8 cellular contexts compared by ENCODE assay signal in genomic region chr1:206544562-206545257, GRCh38. TPM values are rescaled to one million over a fixed set of nuclear protein-coding genes. Genes with fewer than 3 reads are reported as not detected.
A peak's percentile ranks its signal among the peaks of the same experiment; 100 is the strongest.
DNase-seq lines count a peak whose midpoint lies in the region; ATAC-seq and TF ChIP-seq lines count a peak whose summit lies in the region.

No MANE protein-coding gene starts in this region.

- peaks cover 6% of the 10 kb centered on the region for H3K4me1 ChIP-seq in mucosa of descending colon (ENCODE audit: low read depth)

- POLR2A ChIA-PET in activated CD8-positive, alpha-beta T cell treated with anti-CD3 and anti-CD28 coated beads, Interleukin-2, amount 10 ng/mL, durations not matched to agents 7 days and 5 days (lab: Charles Lee) = interaction anchor here (0.6 to 2.0 kb wide), 7 partner anchors 12 to 47 kb away, joined by 3 to 10 read pairs (median 4); no protein-coding TSS in a partner anchor

- TF ChIP-seq CTCF in mucosa of descending colon (IDR thresholded peaks at IDR 0.05) = peak; percentile 77

- peak; percentile 48 for DNase-seq in Caki2 (ENCODE audit: low read depth)
- peak; percentile 34 for DNase-seq in NCI-H82 treated with DMSO at 0.1 percent for 48 hours (lab: John Stamatoyannopoulos, UW; ENCODE audit: unreplicated experiment)
- DNase-seq in activated CD8-positive, alpha-beta T cell treated with anti-CD3 and anti-CD28 coated beads, Interleukin-2, amount 10 ng/mL, durations not matched to agents 7 days and 5 days = peak; percentile 85
- peak; percentile 84 to 88 (median 87) for DNase-seq in effector memory CD8-positive, alpha-beta T cell
- peak in 2 of 3 donors; percentile 84 to 85 for DNase-seq in mucosa of descending colon
- peak; percentile 63 to 73 for DNase-seq in stimulated activated CD8-positive, alpha-beta memory T cell treated with anti-CD3 and anti-CD28 coated beads, Interleukin-7, amount 100 ng/mL, for 4 hours (ENCODE audit: low read depth in 2 of 2)

- H3K9me3 ChIP-seq in mucosa of descending colon = no peaks in the 10 kb centered on the region

- H3K4me3 Mint-ChIP-seq in activated CD8-positive, alpha-beta T cell treated with anti-CD3 and anti-CD28 coated beads, Interleukin-2, amount 10 ng/mL, durations not matched to agents 7 days and 5 days = no peak overlapping the region
- no peak overlapping the region for H3K4me3 Mint-ChIP-seq in effector memory CD8-positive, alpha-beta T cell

- peak overlapping the region; percentile 26 for H3K27ac Mint-ChIP-seq in activated CD8-positive, alpha-beta T cell treated with anti-CD3 and anti-CD28 coated beads, Interleukin-2, amount 10 ng/mL, durations not matched to agents 7 days and 5 days
- peak overlapping the region in 1 of 2 donors; percentile 20 for H3K27ac Mint-ChIP-seq in effector memory CD8-positive, alpha-beta T cell

- CTCF ChIA-PET in activated CD8-positive, alpha-beta T cell treated with anti-CD3 and anti-CD28 coated beads, Interleukin-2, amount 10 ng/mL, durations not matched to agents 7 days and 5 days (lab: Charles Lee) = interaction anchor here (0.6 to 9.7 kb wide), 33 partner anchors 7 to 265 kb away, joined by 3 to 431 read pairs (median 7); partner anchors contain the start of genes DYRK3, EIF2D and IKBKE

- no peak overlapping the region for H3K4me3 ChIP-seq in mucosa of descending colon

- peak; percentile 57 for ATAC-seq in HG02678 (IDR thresholded peaks at IDR 0.05; ENCODE audit: unreplicated experiment)
- ATAC-seq in activated CD8-positive, alpha-beta T cell treated with anti-CD3 and anti-CD28 coated beads, Interleukin-2, amount 10 ng/mL, durations not matched to agents 7 days and 5 days = peak; percentile 81
- peak; percentile 93 for ATAC-seq in effector memory CD8-positive, alpha-beta T cell (replicated peaks)
- ATAC-seq in mucosa of descending colon = peak; percentile 79
- no peak for ATAC-seq in GM18873 (IDR thresholded peaks at IDR 0.05; ENCODE audit: low FRiP score, unreplicated experiment)

- no peaks in the 10 kb centered on the region for H3K27me3 Mint-ChIP-seq in activated CD8-positive, alpha-beta T cell treated with anti-CD3 and anti-CD28 coated beads, Interleukin-2, amount 10 ng/mL, durations not matched to agents 7 days and 5 days (ENCODE audit: low read depth)
- no peaks in the 10 kb centered on the region for H3K27me3 Mint-ChIP-seq in effector memory CD8-positive, alpha-beta T cell

- in situ Hi-C loops in Caki2 (cut with HindIII; ENCODE audit: low pct_unique_long_range_greater_than_20kb, low sequenced_read_pairs) = no loop called here

- no peaks in the 10 kb centered on the region for H3K9me3 Mint-ChIP-seq in activated CD8-positive, alpha-beta T cell treated with anti-CD3 and anti-CD28 coated beads, Interleukin-2, amount 10 ng/mL, durations not matched to agents 7 days and 5 days (ENCODE audit: insufficient read depth)
- H3K9me3 Mint-ChIP-seq in effector memory CD8-positive, alpha-beta T cell = no peaks in the 10 kb centered on the region

- peaks cover 20% of the 10 kb centered on the region for H3K4me1 Mint-ChIP-seq in activated CD8-positive, alpha-beta T cell treated with anti-CD3 and anti-CD28 coated beads, Interleukin-2, amount 10 ng/mL, durations not matched to agents 7 days and 5 days (ENCODE audit: low read depth)
- H3K4me1 Mint-ChIP-seq in effector memory CD8-positive, alpha-beta T cell (ENCODE audit: low read depth in 2 of 2) = peaks cover 6 to 18% of the 10 kb centered on the region in 2 donors

- intact Hi-C loops in mucosa of descending colon (cut with DNase I, micrococcal nuclease) = loop anchor here in 1 of 2 donors (5.0 kb wide), 1 partner anchor 38 kb away; no protein-coding TSS in a partner anchor

- H3K36me3 ChIP-seq in mucosa of descending colon (ENCODE audit: low read depth) = no peaks in the 10 kb centered on the region

- no peaks in the 10 kb centered on the region for H3K36me3 Mint-ChIP-seq in activated CD8-positive, alpha-beta T cell treated with anti-CD3 and anti-CD28 coated beads, Interleukin-2, amount 10 ng/mL, durations not matched to agents 7 days and 5 days (ENCODE audit: low read depth)
- no peaks in the 10 kb centered on the region for H3K36me3 Mint-ChIP-seq in effector memory CD8-positive, alpha-beta T cell (ENCODE audit: insufficient read depth)

RNA-seq across cellular contexts. Expression of gene RASSF5, which starts 37.4 kb away (rescaled TPM):
- total RNA-seq in Caki2 (2014; rRNA removed; shearing (Covaris generic); ENCODE audit: low replicate concordance) = 0.09 and 0.47 TPM in 2 replicates
- total RNA-seq in activated CD8-positive, alpha-beta T cell treated with anti-CD3 and anti-CD28 coated beads, Interleukin-2, amount 10 ng/mL, durations not matched to agents 7 days and 5 days = 100 to 1,000 TPM; 192 to 195 TPM
- 1 to 10 TPM; 5.3 to 7.6 (median 5.8) TPM for total RNA-seq in mucosa of descending colon

Comparison
In these comparisons a context has a peak if more than half of its experiments do, and no peak if none do; other contexts are left out.
1. DNase-seq: peak in every context shown above with its lines; median percentile 87 in effector memory CD8-positive, alpha-beta T cell; 85 in activated CD8-positive, alpha-beta T cell treated with anti-CD3 and anti-CD28 coated beads, Interleukin-2, amount 10 ng/mL, durations not matched to agents 7 days and 5 days; 84 in mucosa of descending colon; 68 in stimulated activated CD8-positive, alpha-beta memory T cell treated with anti-CD3 and anti-CD28 coated beads, Interleukin-7, amount 100 ng/mL, for 4 hours; 48 in Caki2; 34 in NCI-H82 treated with DMSO at 0.1 percent for 48 hours.
2. RNA of gene RASSF5, which starts 37.4 kb away (total RNA-seq): 192 to 195 TPM in activated CD8-positive, alpha-beta T cell treated with anti-CD3 and anti-CD28 coated beads, Interleukin-2, amount 10 ng/mL, durations not matched to agents 7 days and 5 days; 5.3 to 7.6 TPM in mucosa of descending colon and 0.09 to 0.47 TPM in Caki2; every median in the first group is over 10 times any median in the second.